ENCODE assay signal across 8 cellular contexts in genomic region chr7:114026486-114027089, GRCh38.
A peak's percentile ranks its signal among the peaks of the same experiment; 100 is the strongest.
DNase-seq lines count a peak whose midpoint lies in the region; ATAC-seq and TF ChIP-seq lines count a peak whose summit lies in the region.

No MANE protein-coding gene starts in this region.

- H3K36me3 Mint-ChIP-seq in progenitor cell of endocrine pancreas (ENCODE audit: insufficient read depth), result no peaks in the 10 kb centered on the region

- H3K4me3 ChIP-seq in AG04449 (ENCODE audit: low read depth, low read length), result no peak overlapping the region
- H3K4me3 ChIP-seq in fibroblast of mammary gland (ENCODE audit: control insufficient read depth, low read depth, low read length), result no peak overlapping the region

- no peak overlapping the region for H3K4me3 Mint-ChIP-seq in progenitor cell of endocrine pancreas (ENCODE audit: low read depth)

- DNase-seq in AG04449 (ENCODE audit: low read depth, low spot score) (no peak), NCI-H1105 (lab: John Stamatoyannopoulos, UW) (peak; percentile 61), SKM-1 (lab: John Stamatoyannopoulos, UW; ENCODE audit: unreplicated experiment) (peak; percentile 63), fibroblast of mammary gland (ENCODE audit: low read depth) (peak; percentile 67), progenitor cell of endocrine pancreas (ENCODE audit: low spot score, unreplicated experiment) (no peak), NK-92 (lab: John Stamatoyannopoulos, UW; ENCODE audit: unreplicated experiment) (no peak)

- peak; percentile 79 for ATAC-seq in HG02763 (IDR thresholded peaks at IDR 0.05; ENCODE audit: unreplicated experiment)

- POLR2A ChIA-PET in AG04449 (lab: Yijun Ruan, JAX), result no interaction called here

- H3K27ac Mint-ChIP-seq in progenitor cell of endocrine pancreas, result no peak overlapping the region

- H3K4me1 Mint-ChIP-seq in progenitor cell of endocrine pancreas (ENCODE audit: low read depth), result no peaks in the 10 kb centered on the region

- TF ChIP-seq CTCF in AG04449 (IDR thresholded peaks at IDR 0.05; ENCODE audit: insufficient read depth, low read length, missing control alignments) (peak; percentile 44), GM12872 (IDR thresholded peaks at IDR 0.05; ENCODE audit: insufficient read depth, low read depth, low read length) (peak; percentile 44; the same call in 1 of the 3 replicates), fibroblast of mammary gland (conservative IDR thresholded peaks at IDR 0.05; ENCODE audit: control insufficient read depth, insufficient read depth, low read depth, low read length) (peak; percentile 51), progenitor cell of endocrine pancreas (IDR thresholded peaks at IDR 0.05; ENCODE audit: unreplicated experiment) (peak; percentile 88)

- CTCF ChIA-PET in AG04449 (lab: Yijun Ruan, JAX), result interaction anchor here (0.6 to 1.6 kb wide), 8 partner anchors 9 to 1825 kb away, joined by 3 to 10 read pairs (median 3); no protein-coding TSS in a partner anchor

- H3K9me3 Mint-ChIP-seq in progenitor cell of endocrine pancreas (ENCODE audit: low read depth), result no peaks in the 10 kb centered on the region

- no peaks in the 10 kb centered on the region for H3K27me3 Mint-ChIP-seq in progenitor cell of endocrine pancreas

Comparison
In these comparisons a context has a peak if more than half of its experiments do, and no peak if none do; other contexts are left out.
1. DNase-seq: peak in NCI-H1105 (single experiment), SKM-1 (single experiment) and fibroblast of mammary gland (single experiment); none in AG04449 (single experiment), progenitor cell of endocrine pancreas (single experiment) and NK-92 (single experiment).
2. Peak in every context shown above with its lines, with median percentiles within 50 percentile points of each other: CTCF ChIP-seq.